1 cellular context compared by ENCODE assay signal in genomic region chr17:50559674-50560184, GRCh38.
TF ChIP-seq lines count a peak whose summit lies in the region.

No MANE protein-coding gene starts in this region.

TF ChIP-seq in HEK293, 187 proteins besides CTCF, POLR2A, EP300 and RAD21 (continued from another document):
- 0 out of 2 replicates have a peak, but pooled peaks have one; percentile 15 for TF ChIP-seq REST (tag by site-specific recombination; IDR thresholded peaks at IDR 0.05)
- no peak for TF ChIP-seq ZNF677 (tag by site-specific recombination; IDR thresholded peaks at IDR 0.05)
- no peak for TF ChIP-seq ZNF473 (tag by site-specific recombination; IDR thresholded peaks at IDR 0.05)
- TF ChIP-seq ZNF184 (tag by site-specific recombination; IDR thresholded peaks at IDR 0.05): no peak
TF ChIP-seq in HEK293: peak in this region for 3.
